Comparison of ENCODE assay signal across 15 cellular contexts in the genomic region with DNA sequence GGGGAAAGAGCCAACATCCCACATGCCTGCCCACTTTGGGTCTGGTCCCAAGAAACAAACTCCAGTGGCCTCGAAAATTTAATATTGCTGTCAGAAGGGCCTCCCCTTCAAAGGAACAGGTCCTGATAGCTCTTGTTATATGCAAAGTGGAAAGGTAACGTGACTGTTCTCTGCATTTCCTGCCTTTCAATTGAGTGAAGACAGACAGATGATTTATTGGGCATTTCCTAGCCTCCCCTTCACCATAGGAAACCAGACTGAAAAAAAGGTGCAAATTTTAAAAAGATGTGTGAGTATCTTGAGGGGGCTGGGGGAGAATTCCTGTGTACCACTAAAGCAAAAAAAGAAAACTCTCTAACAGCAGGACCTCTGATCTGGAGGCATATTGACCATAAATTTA.
DNase-seq lines count a peak whose midpoint lies in the region; ATAC-seq and TF ChIP-seq lines count a peak whose summit lies in the region.
"Had no signal": no experiment of that assay in that cellular context is flagged by ENCODE, and none has a peak within 500 bp of the region (broad histone marks: within the 10 kb centered on the region; RNA-seq: fewer than 3 reads in every experiment).

No MANE protein-coding gene starts in this region.

- DNase-seq in Jurkat, Clone E6-1 (ENCODE audit: low read depth, low spot score), result peak; percentile 28
- DNase-seq in WTC11 (ENCODE audit: low spot score), result no peak
- peak; percentile 31 for DNase-seq in left kidney (ENCODE audit: low read depth, low spot score)
- no peak for DNase-seq in neural progenitor cell (ENCODE audit: low spot score)
- no peak for DNase-seq in RWPE1 (ENCODE audit: low spot score)
- DNase-seq in foreskin keratinocyte, result no peak
- DNase-seq: 8988T; AML-193; Caco-2; CD8-positive, alpha-beta memory T cell; GF-D8 had no signal

- POLR2A ChIA-PET in WTC11 (lab: Charles Lee) (no interaction called here), RWPE1 (lab: Yijun Ruan, JAX; ENCODE audit: low non-redundant PET) (no interaction called here)

- H3K27ac ChIP-seq in neural progenitor cell (no peak overlapping the region), RWPE1 (no peak overlapping the region), foreskin keratinocyte (no peak overlapping the region)
- H3K27ac ChIP-seq: BLaER1 had no signal

- H3K36me3 ChIP-seq in neural progenitor cell, result no peaks in the 10 kb centered on the region
- H3K36me3 ChIP-seq: BLaER1 had no signal

- no peak overlapping the region for H3K4me2 ChIP-seq in neural progenitor cell
- H3K4me2 ChIP-seq: BLaER1 had no signal

- no peaks in the 10 kb centered on the region for H3K9me3 ChIP-seq in neural progenitor cell (ENCODE audit: low read depth)
- H3K9me3 ChIP-seq: BLaER1, Caco-2 had no signal

- H3K27me3 Mint-ChIP-seq in WTC11 (ENCODE audit: low read depth) (peaks cover 4% of the 10 kb centered on the region; the same call in 1 of the 2 replicates), neural progenitor cell (ENCODE audit: insufficient read depth, low read depth) (peaks cover 7% of the 10 kb centered on the region)
- H3K27me3 Mint-ChIP-seq: CD8-positive, alpha-beta memory T cell had no signal

- H3K4me3 Mint-ChIP-seq in WTC11, result no peak overlapping the region
- H3K4me3 Mint-ChIP-seq in neural progenitor cell, result no peak overlapping the region
- H3K4me3 Mint-ChIP-seq: CD8-positive, alpha-beta memory T cell had no signal

- H3K4me1 ChIP-seq in neural progenitor cell (peaks cover 17% of the 10 kb centered on the region), foreskin keratinocyte (peaks cover 27% of the 10 kb centered on the region)
- H3K4me1 ChIP-seq: Caco-2 had no signal

- H3K9me3 Mint-ChIP-seq in WTC11, result peaks cover 15% of the 10 kb centered on the region
- H3K9me3 Mint-ChIP-seq in neural progenitor cell, result peaks cover 6% of the 10 kb centered on the region
- H3K9me3 Mint-ChIP-seq: CD8-positive, alpha-beta memory T cell had no signal

- H3K27ac Mint-ChIP-seq in WTC11, result no peak overlapping the region
- H3K27ac Mint-ChIP-seq in neural progenitor cell, result peak overlapping the region; percentile 53
- H3K27ac Mint-ChIP-seq: CD8-positive, alpha-beta memory T cell had no signal

- H3K36me3 Mint-ChIP-seq in WTC11 (peaks cover 4% of the 10 kb centered on the region; the same call in 1 of the 2 replicates), neural progenitor cell (peaks cover 19% of the 10 kb centered on the region)

- no peak overlapping the region for H3K9ac ChIP-seq in neural progenitor cell
- H3K9ac ChIP-seq: BLaER1 had no signal

- H3K79me2 ChIP-seq in neural progenitor cell (ENCODE audit: low read depth), result no peaks in the 10 kb centered on the region

- CTCF ChIA-PET in WTC11 (lab: Charles Lee), result interaction anchor here (0.5 to 1.2 kb wide), 3 partner anchors 22 to 260 kb away, joined by 3 to 5 read pairs (median 3); no protein-coding TSS in a partner anchor
- CTCF ChIA-PET in RWPE1 (lab: Yijun Ruan, JAX), result no interaction called here

- no peaks in the 10 kb centered on the region for H4K20me1 ChIP-seq in neural progenitor cell (ENCODE audit: low read depth)
- H4K20me1 ChIP-seq: BLaER1 had no signal

- H3K4me1 Mint-ChIP-seq in WTC11 (peaks cover 35% of the 10 kb centered on the region), neural progenitor cell (peaks cover 46% of the 10 kb centered on the region)

- no peak overlapping the region for H3K4me3 ChIP-seq in Jurkat, Clone E6-1 (ENCODE audit: low read length)
- no peak overlapping the region for H3K4me3 ChIP-seq in neural progenitor cell
- H3K4me3 ChIP-seq: BLaER1 had no signal

- H2AFZ ChIP-seq in neural progenitor cell (replicated peaks), result no peak overlapping the region

- H3F3A ChIP-seq in neural progenitor cell (ENCODE audit: low read depth), result no peaks in the 10 kb centered on the region

- no peak for ATAC-seq in WTC11
- ATAC-seq in HG03354 (IDR thresholded peaks at IDR 0.05; ENCODE audit: poor library complexity, severe bottlenecking, unreplicated experiment), result no peak
- no peak for ATAC-seq in foreskin keratinocyte
- ATAC-seq in GM18498 (IDR thresholded peaks at IDR 0.05; ENCODE audit: unreplicated experiment), result no peak
- ATAC-seq: HCT116 had no signal

- no peaks in the 10 kb centered on the region for H3K27me3 ChIP-seq in neural progenitor cell
- H3K27me3 ChIP-seq in foreskin keratinocyte, result no peaks in the 10 kb centered on the region
- H3K27me3 ChIP-seq: BLaER1 had no signal

- no peak for TF ChIP-seq CTCF in WTC11 (IDR thresholded peaks at IDR 0.05)
- TF ChIP-seq CTCF in neural progenitor cell (IDR thresholded peaks at IDR 0.05), result no peak
- no peak for TF ChIP-seq CTCF in RWPE1 (conservative IDR thresholded peaks at IDR 0.05; ENCODE audit: low read depth)
- no peak for TF ChIP-seq CTCF in foreskin keratinocyte (conservative IDR thresholded peaks at IDR 0.05)

TF ChIP-seq in WTC11, 78 proteins besides CTCF, POLR2A, EP300 and RAD21:
- TF ChIP-seq IRF2 (CRISPR knock-in tag; IDR thresholded peaks at IDR 0.05; ENCODE audit: borderline replicate concordance, low read depth) (no peak), GRHL2 (CRISPR knock-in tag; IDR thresholded peaks at IDR 0.05; ENCODE audit: insufficient replicate concordance, severe bottlenecking) (no peak), ZNF317 (CRISPR knock-in tag; IDR thresholded peaks at IDR 0.05; ENCODE audit: borderline replicate concordance, low read depth) (peak; percentile 58; the same call in 1 of the 2 replicates), ETV6 (CRISPR knock-in tag; IDR thresholded peaks at IDR 0.05) (no peak), CREB1 (CRISPR knock-in tag; IDR thresholded peaks at IDR 0.05) (no peak), PRRX2 (CRISPR knock-in tag; IDR thresholded peaks at IDR 0.05) (no peak), FOXP1 (CRISPR knock-in tag; IDR thresholded peaks at IDR 0.05; ENCODE audit: borderline replicate concordance) (no peak), TEAD4 (CRISPR knock-in tag; IDR thresholded peaks at IDR 0.05) (no peak)
- TF ChIP-seq, protein P1, sequence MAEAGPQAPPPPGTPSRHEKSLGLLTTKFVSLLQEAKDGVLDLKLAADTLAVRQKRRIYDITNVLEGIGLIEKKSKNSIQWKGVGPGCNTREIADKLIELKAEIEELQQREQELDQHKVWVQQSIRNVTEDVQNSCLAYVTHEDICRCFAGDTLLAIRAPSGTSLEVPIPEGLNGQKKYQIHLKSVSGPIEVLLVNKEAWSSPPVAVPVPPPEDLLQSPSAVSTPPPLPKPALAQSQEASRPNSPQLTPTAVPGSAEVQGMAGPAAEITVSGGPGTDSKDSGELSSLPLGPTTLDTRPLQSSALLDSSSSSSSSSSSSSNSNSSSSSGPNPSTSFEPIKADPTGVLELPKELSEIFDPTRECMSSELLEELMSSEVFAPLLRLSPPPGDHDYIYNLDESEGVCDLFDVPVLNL (CRISPR knock-in tag; IDR thresholded peaks at IDR 0.05; ENCODE audit: borderline replicate concordance, low read depth), result no peak

Comparison
In these comparisons a context has a peak if more than half of its experiments do, and no peak if none do; other contexts are left out.
1. DNase-seq: peak in Jurkat, Clone E6-1 (single experiment) and left kidney (single experiment); none in WTC11 (single experiment), neural progenitor cell (single experiment), RWPE1 (single experiment) and foreskin keratinocyte (0 of 2).